Comparison of ENCODE assay signal across 15 cellular contexts in genomic region chr17:15454328-15454727, GRCh38.
"Had no signal": no experiment of that assay in that cellular context is flagged by ENCODE, and none has a peak within 500 bp of the region (broad histone marks: within the 10 kb centered on the region; RNA-seq: fewer than 3 reads in every experiment).

No MANE protein-coding gene starts in this region.

- DNase-seq: activated CD4-positive, alpha-beta T cell treated with anti-CD3 and anti-CD28 coated beads, Interleukin-2, amount 50 U/mL, for 48 hours; activated naive CD4-positive, alpha-beta T cell treated with anti-CD3 and anti-CD28 coated beads for 36 hours; heart left ventricle; Right ventricle myocardium superior; stimulated activated naive CD8-positive, alpha-beta T cell treated with anti-CD3 and anti-CD28 coated beads, Interleukin-15, amount 100 ng/mL, for 72 hours; testis; upper lobe of left lung had no signal

- H3K4me3 Mint-ChIP-seq: activated naive CD4-positive, alpha-beta T cell treated with anti-CD3 and anti-CD28 coated beads for 36 hours; activated T-helper 17 cell treated with anti-CD3 and anti-CD28 coated beads, Interleukin-2, amount 50 U/mL, for 72 hours; mesothelial cell of epicardium; neural progenitor cell; stimulated activated naive CD8-positive, alpha-beta T cell treated with anti-CD3 and anti-CD28 coated beads, Interleukin-15, amount 100 ng/mL, for 72 hours; T-helper 2 cell treated with Interferon-gamma antibody and Interleukin-4, amounts not matched to agents 5 μg/mL and 100 μg/mL, for 36 hours had no signal

- H2AFZ ChIP-seq: neural progenitor cell had no signal

- H3K4me1 ChIP-seq: neural progenitor cell had no signal

- H3K36me3 ChIP-seq: neural progenitor cell, right atrium auricular region, upper lobe of left lung had no signal

- H3K9ac ChIP-seq: neural progenitor cell had no signal

- H3K27me3 ChIP-seq: heart left ventricle, neural progenitor cell, right atrium auricular region, testis, upper lobe of left lung had no signal

- H3K4me2 ChIP-seq: neural progenitor cell had no signal

- H3K4me1 Mint-ChIP-seq: activated T-helper 17 cell treated with anti-CD3 and anti-CD28 coated beads, Interleukin-2, amount 50 U/mL, for 72 hours; stimulated activated naive CD8-positive, alpha-beta T cell treated with anti-CD3 and anti-CD28 coated beads, Interleukin-15, amount 100 ng/mL, for 72 hours had no signal

- H3K27ac ChIP-seq: epithelial cell of prostate, heart left ventricle, neural progenitor cell, right atrium auricular region, SK-N-MC, testis had no signal

- H3K27me3 Mint-ChIP-seq: activated T-helper 17 cell treated with anti-CD3 and anti-CD28 coated beads, Interleukin-2, amount 50 U/mL, for 72 hours; progenitor cell of endocrine pancreas; stimulated activated naive CD8-positive, alpha-beta T cell treated with anti-CD3 and anti-CD28 coated beads, Interleukin-15, amount 100 ng/mL, for 72 hours had no signal

- H3K27ac Mint-ChIP-seq: activated naive CD4-positive, alpha-beta T cell treated with anti-CD3 and anti-CD28 coated beads for 36 hours; activated T-helper 17 cell treated with anti-CD3 and anti-CD28 coated beads, Interleukin-2, amount 50 U/mL, for 72 hours; mesothelial cell of epicardium; neural progenitor cell; progenitor cell of endocrine pancreas; stimulated activated naive CD8-positive, alpha-beta T cell treated with anti-CD3 and anti-CD28 coated beads, Interleukin-15, amount 100 ng/mL, for 72 hours; T-helper 2 cell treated with Interferon-gamma antibody and Interleukin-4, amounts not matched to agents 5 μg/mL and 100 μg/mL, for 36 hours had no signal

- ATAC-seq: activated T-helper 17 cell treated with anti-CD3 and anti-CD28 coated beads, Interleukin-2, amount 50 U/mL, for 72 hours; heart left ventricle; stimulated activated naive CD8-positive, alpha-beta T cell treated with anti-CD3 and anti-CD28 coated beads, Interleukin-15, amount 100 ng/mL, for 72 hours had no signal

- H3K4me3 ChIP-seq: heart left ventricle, neural progenitor cell, right atrium auricular region, SK-N-MC, testis, upper lobe of left lung had no signal

- H3K9me3 ChIP-seq: testis had no signal
